ENCODE assay signal across 1 cellular context in genomic region chr3:41158947-41159346, GRCh38.
TF ChIP-seq lines count a peak whose summit lies in the region.

No MANE protein-coding gene starts in this region.

TF ChIP-seq in HCT116, 20 proteins besides CTCF, POLR2A, EP300 and RAD21 (continued from another document):
- TF ChIP-seq, protein P1, sequence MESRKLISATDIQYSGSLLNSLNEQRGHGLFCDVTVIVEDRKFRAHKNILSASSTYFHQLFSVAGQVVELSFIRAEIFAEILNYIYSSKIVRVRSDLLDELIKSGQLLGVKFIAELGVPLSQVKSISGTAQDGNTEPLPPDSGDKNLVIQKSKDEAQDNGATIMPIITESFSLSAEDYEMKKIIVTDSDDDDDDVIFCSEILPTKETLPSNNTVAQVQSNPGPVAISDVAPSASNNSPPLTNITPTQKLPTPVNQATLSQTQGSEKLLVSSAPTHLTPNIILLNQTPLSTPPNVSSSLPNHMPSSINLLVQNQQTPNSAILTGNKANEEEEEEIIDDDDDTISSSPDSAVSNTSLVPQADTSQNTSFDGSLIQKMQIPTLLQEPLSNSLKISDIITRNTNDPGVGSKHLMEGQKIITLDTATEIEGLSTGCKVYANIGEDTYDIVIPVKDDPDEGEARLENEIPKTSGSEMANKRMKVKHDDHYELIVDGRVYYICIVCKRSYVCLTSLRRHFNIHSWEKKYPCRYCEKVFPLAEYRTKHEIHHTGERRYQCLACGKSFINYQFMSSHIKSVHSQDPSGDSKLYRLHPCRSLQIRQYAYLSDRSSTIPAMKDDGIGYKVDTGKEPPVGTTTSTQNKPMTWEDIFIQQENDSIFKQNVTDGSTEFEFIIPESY (IDR thresholded peaks at IDR 0.05; ENCODE audit: extremely low read depth, insufficient replicate concordance, low read length) = no peak
